In the genomic region with DNA sequence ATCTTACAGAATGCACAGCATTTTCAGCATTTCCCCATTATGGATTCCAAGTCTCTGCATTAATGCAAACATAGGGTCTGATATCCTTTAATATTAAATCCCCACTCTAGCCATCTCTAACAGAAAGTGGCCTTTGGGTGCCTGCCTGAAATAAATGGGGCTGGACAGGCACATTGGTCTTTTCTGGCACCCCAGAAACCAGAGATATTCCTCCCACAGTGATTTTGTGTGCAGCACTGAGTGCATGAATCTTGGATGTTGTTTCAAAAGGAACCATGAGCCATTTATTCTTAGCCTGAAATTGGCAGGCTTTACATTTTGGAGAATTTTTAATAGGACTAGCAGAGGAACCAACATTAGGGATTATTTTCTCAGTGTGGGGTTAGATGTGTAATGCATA, we compare ENCODE assay signal across 22 cellular contexts.
DNase-seq lines count a peak whose midpoint lies in the region; ATAC-seq and TF ChIP-seq lines count a peak whose summit lies in the region.
"Had no signal": no experiment of that assay in that cellular context is flagged by ENCODE, and none has a peak within 500 bp of the region (broad histone marks: within the 10 kb centered on the region; RNA-seq: fewer than 3 reads in every experiment).

No MANE protein-coding gene starts in this region.

- H3K27ac Mint-ChIP-seq in brain, result peak overlapping the region in 4 of 5 experiments; percentile 77 to 93 (median 88)
- H3K27ac Mint-ChIP-seq: CD8-positive, alpha-beta T cell; HFFc6 had no signal

- H3K27me3 Mint-ChIP-seq in brain, result no peaks in the 10 kb centered on the region

- H3K4me1 Mint-ChIP-seq in brain, result peaks cover 44% of the 10 kb centered on the region

- H3K4me3 Mint-ChIP-seq in brain, result peak overlapping the region in 3 of 5 experiments; percentile 6 to 44 (median 14)
- H3K4me3 Mint-ChIP-seq: CD8-positive, alpha-beta T cell; H9; HFFc6 had no signal

- TF ChIP-seq CTCF in brain (conservative IDR thresholded peaks at IDR 0.05) (no peak), hepatocyte (IDR thresholded peaks at IDR 0.05; ENCODE audit: poor library complexity) (no peak), prostate gland (IDR thresholded peaks at IDR 0.05) (no peak), gastroesophageal sphincter (IDR thresholded peaks at IDR 0.05) (no peak)

- peak; percentile 6 for ATAC-seq in sciatic nerve
- ATAC-seq in gastroesophageal sphincter, result no peak
- ATAC-seq: CD8-positive, alpha-beta T cell; HepG2; K562 had no signal

- H3K27ac ChIP-seq in hepatocyte, result peak overlapping the region; percentile 28
- H3K27ac ChIP-seq in prostate gland, result no peak overlapping the region
- H3K27ac ChIP-seq in gastroesophageal sphincter, result peak overlapping the region in 2 of 4 donors; percentile 12 to 68
- H3K27ac ChIP-seq: HL-60 had no signal

- H3K4me3 ChIP-seq in hepatocyte (no peak overlapping the region), prostate gland (no peak overlapping the region), gastroesophageal sphincter (no peak overlapping the region)
- H3K4me3 ChIP-seq: K562, Peyer's patch had no signal

- H3K36me3 Mint-ChIP-seq in brain, result no peaks in the 10 kb centered on the region
- H3K36me3 Mint-ChIP-seq: CD8-positive, alpha-beta T cell had no signal

- no peaks in the 10 kb centered on the region for H3K9me3 ChIP-seq in hepatocyte (ENCODE audit: low read depth)
- H3K9me3 ChIP-seq in prostate gland, result no peaks in the 10 kb centered on the region
- H3K9me3 ChIP-seq in gastroesophageal sphincter, result no peaks in the 10 kb centered on the region
- H3K9me3 ChIP-seq: Peyer's patch had no signal

- H3K4me1 ChIP-seq in hepatocyte (ENCODE audit: insufficient read depth) (peaks cover 6% of the 10 kb centered on the region), prostate gland (replicated peaks) (no peaks in the 10 kb centered on the region), gastroesophageal sphincter (peaks cover 0 to 32% (median 3%) of the 10 kb centered on the region in 3 donors)
- H3K4me1 ChIP-seq: Peyer's patch had no signal

- H3K9me2 ChIP-seq in hepatocyte (replicated peaks; ENCODE audit: insufficient read depth), result no peaks in the 10 kb centered on the region

- no peaks in the 10 kb centered on the region for H4K20me1 ChIP-seq in hepatocyte (ENCODE audit: insufficient read depth, poor library complexity, severe bottlenecking)

- intact Hi-C loops in sciatic nerve (cut with DNase I), result no loop called here
- intact Hi-C loops in prostate gland (cut with DNase I), result no loop called here

- peak overlapping the region; percentile 23 for H3K4me2 ChIP-seq in hepatocyte

- no peaks in the 10 kb centered on the region for H3K9me3 Mint-ChIP-seq in brain
- H3K9me3 Mint-ChIP-seq: H9, HFFc6 had no signal

- no peaks in the 10 kb centered on the region for H3K79me2 ChIP-seq in hepatocyte

- no peaks in the 10 kb centered on the region for H3K36me3 ChIP-seq in hepatocyte (replicated peaks; ENCODE audit: insufficient read depth, low read depth)
- no peaks in the 10 kb centered on the region for H3K36me3 ChIP-seq in prostate gland
- no peaks in the 10 kb centered on the region for H3K36me3 ChIP-seq in gastroesophageal sphincter
- H3K36me3 ChIP-seq: Peyer's patch had no signal

- TF ChIP-seq POLR2A in prostate gland (IDR thresholded peaks at IDR 0.05) (no peak), gastroesophageal sphincter (IDR thresholded peaks at IDR 0.05) (no peak)

- no peak overlapping the region for H2AFZ ChIP-seq in hepatocyte

- DNase-seq in NCI-H446 (lab: John Stamatoyannopoulos, UW) (peak; percentile 69 to 90), hepatocyte (ENCODE audit: low spot score) (no peak), sciatic nerve (ENCODE audit: low spot score) (no peak), NCI-H146 (lab: John Stamatoyannopoulos, UW) (no peak), NCI-H774 (lab: John Stamatoyannopoulos, UW) (no peak), prostate gland (ENCODE audit: low spot score) (no peak)
- DNase-seq: AML-193; CD8-positive, alpha-beta T cell; H9; HFFc6; MM.1S; NCI-H1048; NCI-H1417 treated with DMSO at 0.1 percent for 48 hours; NCI-H187 treated with DMSO at 0.1 percent for 48 hours; NCI-H2107; NCI-H510A treated with DMSO at 0.1 percent for 48 hours; Peyer's patch had no signal

- H3K27me3 ChIP-seq in hepatocyte (no peaks in the 10 kb centered on the region), prostate gland (replicated peaks; ENCODE audit: insufficient read depth) (no peaks in the 10 kb centered on the region), gastroesophageal sphincter (no peaks in the 10 kb centered on the region)
- H3K27me3 ChIP-seq: Peyer's patch had no signal

- TF ChIP-seq EP300 in gastroesophageal sphincter (IDR thresholded peaks at IDR 0.05), result no peak

Comparison
In these comparisons a context has a peak if more than half of its experiments do, and no peak if none do; other contexts are left out.
1. DNase-seq: peak in NCI-H446 (2 of 2); none in hepatocyte (single experiment), sciatic nerve (single experiment), NCI-H146 (single experiment), NCI-H774 (single experiment) and prostate gland (single experiment).